In genomic region chr10:107686095-107686494, GRCh38 we compare ENCODE assay signal across 13 cellular contexts.
DNase-seq lines count a peak whose midpoint lies in the region; ATAC-seq, FAIRE-seq and TF ChIP-seq lines count a peak whose summit lies in the region.
"Had no signal": no experiment of that assay in that cellular context is flagged by ENCODE, and none has a peak within 500 bp of the region (broad histone marks: within the 10 kb centered on the region; RNA-seq: fewer than 3 reads in every experiment).

No MANE protein-coding gene starts in this region.

- DNase-seq in GM12891 (ENCODE audit: insufficient read length, low spot score) (no peak), SKM-1 (lab: John Stamatoyannopoulos, UW; ENCODE audit: unreplicated experiment) (peak; percentile 82), memory B cell (ENCODE audit: low spot score in 2 of 2) (peak; percentile 13 to 15), OCI-M2 (lab: John Stamatoyannopoulos, UW; ENCODE audit: unreplicated experiment) (no peak), HTR-8/SVneo (ENCODE audit: insufficient read length, low spot score) (no peak)
- DNase-seq in stimulated activated CD8-positive, alpha-beta memory T cell treated with anti-CD3 and anti-CD28 coated beads, Interleukin-4, amount 100 ng/mL, for 48 hours: no peak
- DNase-seq: effector CD8-positive, alpha-beta T cell; pancreas had no signal

- H3K4me3 Mint-ChIP-seq in memory B cell: no peak overlapping the region

- H3K27me3 Mint-ChIP-seq in memory B cell: no peaks in the 10 kb centered on the region

- no peaks in the 10 kb centered on the region for H3K36me3 Mint-ChIP-seq in memory B cell

- H3K4me1 Mint-ChIP-seq in memory B cell: peaks cover 17% of the 10 kb centered on the region

- peak overlapping the region; percentile 64 for H3K27ac Mint-ChIP-seq in memory B cell

- ATAC-seq in HG03159 (IDR thresholded peaks at IDR 0.05; ENCODE audit: unreplicated experiment) (peak; percentile 58), memory B cell (ENCODE audit: low read depth) (peak; percentile 99), HG03095 (IDR thresholded peaks at IDR 0.05; ENCODE audit: unreplicated experiment) (no peak)
- ATAC-seq: gastrocnemius medialis, Panc1 had no signal

- H3K9me3 Mint-ChIP-seq in memory B cell: peaks cover 5% of the 10 kb centered on the region

- FAIRE-seq in GM12891 (lab: Jason Lieb, UNC) (no peak), HTR-8/SVneo (lab: Jason Lieb, UNC) (no peak)
- FAIRE-seq: H54, pancreas had no signal

- TF ChIP-seq POLR2A in GM12891 (IDR thresholded peaks at IDR 0.05; ENCODE audit: low read depth, low read length): no peak

TF ChIP-seq in GM12891, 5 proteins besides CTCF, POLR2A, EP300 and RAD21:
- TF ChIP-seq TAF1 (IDR thresholded peaks at IDR 0.05; ENCODE audit: low read depth, low read length): no peak
- TF ChIP-seq POLR2AphosphoS5 (IDR thresholded peaks at IDR 0.05; ENCODE audit: low read depth, low read length): no peak
- TF ChIP-seq PAX5 (IDR thresholded peaks at IDR 0.05; ENCODE audit: insufficient read depth, low read length, severe bottlenecking): no peak
- 0 out of 2 replicates have a peak, but pooled peaks have one; percentile 21 for TF ChIP-seq SPI1 (IDR thresholded peaks at IDR 0.05; ENCODE audit: low read depth, low read length)

Comparison
In these comparisons a context has a peak if more than half of its experiments do, and no peak if none do; other contexts are left out.
1. DNase-seq: peak in SKM-1 (single experiment) and memory B cell (2 of 2); none in GM12891 (single experiment), OCI-M2 (single experiment), stimulated activated CD8-positive, alpha-beta memory T cell treated with anti-CD3 and anti-CD28 coated beads, Interleukin-4, amount 100 ng/mL, for 48 hours (single experiment) and HTR-8/SVneo (single experiment).